In genomic region chr1:234973426-234974250, GRCh38 we compare ENCODE assay signal across 9 cellular contexts.
A peak's percentile ranks its signal among the peaks of the same experiment; 100 is the strongest.
DNase-seq lines count a peak whose midpoint lies in the region; ATAC-seq and TF ChIP-seq lines count a peak whose summit lies in the region.
"Had no signal": no experiment of that assay in that cellular context is flagged by ENCODE, and none has a peak within 500 bp of the region (broad histone marks: within the 10 kb centered on the region; RNA-seq: fewer than 3 reads in every experiment).

No MANE protein-coding gene starts in this region.

- H3K4me1 ChIP-seq in HCT116 (ENCODE audit: control insufficient read depth in 1 of 2, insufficient read depth in 2 of 2, low read length in 2 of 2), result peaks cover 38 to 45% of the 10 kb centered on the region in 2 experiments
- H3K4me1 ChIP-seq in skeletal muscle tissue (ENCODE audit: control insufficient read depth in 3 of 3, insufficient read depth in 3 of 3, low read length in 3 of 3), result peaks cover 57 to 92% (median 71%) of the 10 kb centered on the region in 3 donors

- H3K4me3 ChIP-seq in HCT116 (replicated peaks in 1 of 2; ENCODE audit: low read depth in 1 of 2, low read length in 2 of 2) (no peak overlapping the region), coronary artery (no peak overlapping the region), skeletal muscle tissue (ENCODE audit: low read length in 3 of 3) (no peak overlapping the region)
- H3K4me3 ChIP-seq: heart left ventricle had no signal

- H3K9ac ChIP-seq in HCT116 (ENCODE audit: low read length) (no peak overlapping the region), skeletal muscle tissue (ENCODE audit: low read depth in 1 of 3, low read length in 3 of 3) (peak overlapping the region in 1 of 3 donors; percentile 61)

- H3K9me2 ChIP-seq in HCT116 (ENCODE audit: insufficient read depth), result no peaks in the 10 kb centered on the region

- H3K79me2 ChIP-seq in HCT116 (ENCODE audit: insufficient read depth, low read length), result no peaks in the 10 kb centered on the region

- RAD21 ChIA-PET in HCT116 (lab: Charles Lee; ENCODE audit: low non-redundant PET in 1 of 2, low total read pairs in 2 of 2, uncharacterized antibody in 2 of 2, unreplicated experiment in 2 of 2), result no interaction called here

- CTCF ChIA-PET in HCT116 (lab: Charles Lee), result no interaction called here

- no peak for TF ChIP-seq CTCF in HCT116 (IDR thresholded peaks at IDR 0.05 in 2 of 3, conservative IDR thresholded peaks at IDR 0.05 in 1 of 3; ENCODE audit: borderline replicate concordance in 1 of 3, insufficient read depth in 1 of 3, low read depth in 2 of 3, low read length in 2 of 3)
- no peak for TF ChIP-seq CTCF in coronary artery (IDR thresholded peaks at IDR 0.05)

- H3K4me2 ChIP-seq in HCT116 (ENCODE audit: low read length), result 0 out of 2 replicates have a peak overlapping the region, but pooled peaks have one; percentile 72

- H2AFZ ChIP-seq in HCT116 (ENCODE audit: low read depth, low read length, poor library complexity, severe bottlenecking), result no peak overlapping the region

- intact Hi-C loops in HCT116 (cut with micrococcal nuclease), result no loop called here

- H4K20me1 ChIP-seq in HCT116 (ENCODE audit: insufficient read depth), result no peaks in the 10 kb centered on the region

- no TSS peak for BruUV-seq in HCT116 (replicated peaks; lab: Mats Ljungman, UMichigan)

- no peak for DNase-seq in HCT116 (ENCODE audit: low read depth, low spot score)
- peak; percentile 76 to 96 for DNase-seq in NCI-H2081 (lab: John Stamatoyannopoulos, UW)
- DNase-seq in coronary artery (ENCODE audit: low spot score), result peak; percentile 63
- DNase-seq in GM19238 (ENCODE audit: insufficient read length, low spot score), result no peak
- DNase-seq in substantia nigra (lab: John Stamatoyannopoulos, UW), result no peak
- DNase-seq in GOT3 (lab: John Stamatoyannopoulos, UW), result no peak
- DNase-seq: heart left ventricle, NCI-H446 had no signal

- H3K36me3 ChIP-seq in HCT116 (ENCODE audit: control insufficient read depth in 1 of 2, insufficient read depth in 2 of 2, low read length in 2 of 2) (no peaks in the 10 kb centered on the region), skeletal muscle tissue (ENCODE audit: control insufficient read depth in 3 of 3, insufficient read depth in 3 of 3, low read length in 3 of 3) (no peaks in the 10 kb centered on the region)
- H3K36me3 ChIP-seq: heart left ventricle had no signal

- no peaks in the 10 kb centered on the region; the same call in 1 of the 2 replicates for H3K27me3 ChIP-seq in HCT116 (ENCODE audit: insufficient read depth, low read length)
- H3K27me3 ChIP-seq in skeletal muscle tissue (ENCODE audit: control insufficient read depth in 3 of 3, insufficient read depth in 3 of 3, low read length in 3 of 3), result no peaks in the 10 kb centered on the region
- H3K27me3 ChIP-seq: heart left ventricle had no signal

- H3K27ac ChIP-seq in HCT116 (ENCODE audit: low read depth, low read length) (no peak overlapping the region), coronary artery (peak overlapping the region in 1 of 2 donors; percentile 99), skeletal muscle tissue (ENCODE audit: low read depth, low read length) (peak overlapping the region; percentile 73), substantia nigra (ENCODE audit: low read depth, low read length, poor library complexity, severe bottlenecking) (no peak overlapping the region)

- no peak for ATAC-seq in HCT116
- ATAC-seq: heart left ventricle had no signal

- POLR2A ChIA-PET in HCT116 (lab: Charles Lee), result no interaction called here

- no peak for TF ChIP-seq POLR2A in HCT116 (IDR thresholded peaks at IDR 0.05; ENCODE audit: borderline replicate concordance, extremely low read depth, insufficient read depth, insufficient read length)

- H3K9me3 ChIP-seq in HCT116 (ENCODE audit: control insufficient read depth in 1 of 2, insufficient read depth in 1 of 2, low read depth in 1 of 2, low read length in 2 of 2) (no peaks in the 10 kb centered on the region), skeletal muscle tissue (ENCODE audit: control insufficient read depth in 3 of 3, low read length in 3 of 3) (no peaks in the 10 kb centered on the region)
- H3K9me3 ChIP-seq: heart left ventricle had no signal

- no peak for TF ChIP-seq RAD21 in HCT116 (IDR thresholded peaks at IDR 0.05; ENCODE audit: low read depth)

TF ChIP-seq in HCT116, 20 proteins besides CTCF, POLR2A, EP300 and RAD21:
- TF ChIP-seq EZH2 (IDR thresholded peaks at IDR 0.05) (no peak), ZFX (IDR thresholded peaks at IDR 0.05) (no peak), CBX3 (IDR thresholded peaks at IDR 0.05; ENCODE audit: low read depth) (no peak), SP1 (IDR thresholded peaks at IDR 0.05; ENCODE audit: low read depth) (no peak), ELF1 (IDR thresholded peaks at IDR 0.05; ENCODE audit: borderline replicate concordance, low read depth) (no peak), TCF7L2 (IDR thresholded peaks at IDR 0.05; ENCODE audit: borderline replicate concordance, extremely low read depth, insufficient read depth, insufficient read length) (no peak), ATF3 (IDR thresholded peaks at IDR 0.05) (no peak), SIN3A (IDR thresholded peaks at IDR 0.05; ENCODE audit: low read depth) (no peak), JUND (IDR thresholded peaks at IDR 0.05) (no peak), FOSL1 (IDR thresholded peaks at IDR 0.05; ENCODE audit: low read depth) (no peak), EZH2phosphoT487 (IDR thresholded peaks at IDR 0.05; ENCODE audit: borderline replicate concordance) (no peak)
- TF ChIP-seq, protein P1, sequence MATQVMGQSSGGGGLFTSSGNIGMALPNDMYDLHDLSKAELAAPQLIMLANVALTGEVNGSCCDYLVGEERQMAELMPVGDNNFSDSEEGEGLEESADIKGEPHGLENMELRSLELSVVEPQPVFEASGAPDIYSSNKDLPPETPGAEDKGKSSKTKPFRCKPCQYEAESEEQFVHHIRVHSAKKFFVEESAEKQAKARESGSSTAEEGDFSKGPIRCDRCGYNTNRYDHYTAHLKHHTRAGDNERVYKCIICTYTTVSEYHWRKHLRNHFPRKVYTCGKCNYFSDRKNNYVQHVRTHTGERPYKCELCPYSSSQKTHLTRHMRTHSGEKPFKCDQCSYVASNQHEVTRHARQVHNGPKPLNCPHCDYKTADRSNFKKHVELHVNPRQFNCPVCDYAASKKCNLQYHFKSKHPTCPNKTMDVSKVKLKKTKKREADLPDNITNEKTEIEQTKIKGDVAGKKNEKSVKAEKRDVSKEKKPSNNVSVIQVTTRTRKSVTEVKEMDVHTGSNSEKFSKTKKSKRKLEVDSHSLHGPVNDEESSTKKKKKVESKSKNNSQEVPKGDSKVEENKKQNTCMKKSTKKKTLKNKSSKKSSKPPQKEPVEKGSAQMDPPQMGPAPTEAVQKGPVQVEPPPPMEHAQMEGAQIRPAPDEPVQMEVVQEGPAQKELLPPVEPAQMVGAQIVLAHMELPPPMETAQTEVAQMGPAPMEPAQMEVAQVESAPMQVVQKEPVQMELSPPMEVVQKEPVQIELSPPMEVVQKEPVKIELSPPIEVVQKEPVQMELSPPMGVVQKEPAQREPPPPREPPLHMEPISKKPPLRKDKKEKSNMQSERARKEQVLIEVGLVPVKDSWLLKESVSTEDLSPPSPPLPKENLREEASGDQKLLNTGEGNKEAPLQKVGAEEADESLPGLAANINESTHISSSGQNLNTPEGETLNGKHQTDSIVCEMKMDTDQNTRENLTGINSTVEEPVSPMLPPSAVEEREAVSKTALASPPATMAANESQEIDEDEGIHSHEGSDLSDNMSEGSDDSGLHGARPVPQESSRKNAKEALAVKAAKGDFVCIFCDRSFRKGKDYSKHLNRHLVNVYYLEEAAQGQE (IDR thresholded peaks at IDR 0.05; ENCODE audit: low read depth), result no peak
- TF ChIP-seq, protein P2, sequence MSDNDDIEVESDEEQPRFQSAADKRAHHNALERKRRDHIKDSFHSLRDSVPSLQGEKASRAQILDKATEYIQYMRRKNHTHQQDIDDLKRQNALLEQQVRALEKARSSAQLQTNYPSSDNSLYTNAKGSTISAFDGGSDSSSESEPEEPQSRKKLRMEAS (IDR thresholded peaks at IDR 0.05), result no peak

Comparison
In these comparisons a context has a peak if more than half of its experiments do, and no peak if none do; other contexts are left out.
1. DNase-seq: peak in NCI-H2081 (2 of 2) and coronary artery (single experiment); none in HCT116 (single experiment), GM19238 (single experiment), substantia nigra (0 of 49) and GOT3 (single experiment).